In genomic region chr12:28191018-28191595, GRCh38 we compare ENCODE assay signal across 8 cellular contexts. TPM values are rescaled to one million over a fixed set of nuclear protein-coding genes. Genes with fewer than 3 reads are reported as not detected.
DNase-seq lines count a peak whose midpoint lies in the region; ATAC-seq and TF ChIP-seq lines count a peak whose summit lies in the region.

No MANE protein-coding gene starts in this region.

- no peaks in the 10 kb centered on the region for H3K9me3 ChIP-seq in neuronal stem cell (replicated peaks in 1 of 2; ENCODE audit: control insufficient read depth in 2 of 2, insufficient read depth in 1 of 2, low read depth in 1 of 2, low read length in 2 of 2)

- no peak overlapping the region for H3K14ac ChIP-seq in neuronal stem cell (ENCODE audit: low read length)

- H3K4me3 ChIP-seq in LNCaP clone FGC (ENCODE audit: low read depth, low read length) (peak overlapping the region; percentile 87), neuronal stem cell (ENCODE audit: low read length in 2 of 2) (peak overlapping the region; percentile 67 to 95)

- no peak overlapping the region for H2BK15ac ChIP-seq in neuronal stem cell (ENCODE audit: low read length)

- no peak overlapping the region for H4K8ac ChIP-seq in neuronal stem cell (ENCODE audit: low read depth, low read length)

- H2BK12ac ChIP-seq in neuronal stem cell (ENCODE audit: low read length) = no peak overlapping the region

- H3K4me2 ChIP-seq in neuronal stem cell (ENCODE audit: insufficient read depth, low read length, poor library complexity, severe bottlenecking) = peak overlapping the region; percentile 70

- no peaks in the 10 kb centered on the region for H3K36me3 ChIP-seq in neuronal stem cell (replicated peaks in 1 of 2; ENCODE audit: control insufficient read depth in 2 of 2, insufficient read depth in 2 of 2, low read length in 2 of 2)

- peaks cover 4% of the 10 kb centered on the region for H3K79me1 ChIP-seq in neuronal stem cell (ENCODE audit: low read depth, low read length)

- peak overlapping the region; percentile 94 for H2BK5ac ChIP-seq in neuronal stem cell (ENCODE audit: low read length)

- peak overlapping the region; percentile 98 for H3K9ac ChIP-seq in neuronal stem cell (ENCODE audit: low read depth, low read length, poor library complexity)

- no peak overlapping the region for H3K4ac ChIP-seq in neuronal stem cell (ENCODE audit: low read length)

- peak; percentile 6 for ATAC-seq in GM21360 (IDR thresholded peaks at IDR 0.05; ENCODE audit: unreplicated experiment)

- no peak overlapping the region for H3K18ac ChIP-seq in neuronal stem cell (ENCODE audit: low read length)

- H2AFZ ChIP-seq in neuronal stem cell (ENCODE audit: low read length) = peak overlapping the region; percentile 97

- H3K27ac ChIP-seq in C4-2B = peak overlapping the region; percentile 89
- no peak overlapping the region for H3K27ac ChIP-seq in neuronal stem cell (replicated peaks; ENCODE audit: low read length)

- H3K4me1 ChIP-seq in neuronal stem cell (ENCODE audit: control insufficient read depth in 2 of 2, insufficient read depth in 1 of 2, low read depth in 1 of 2, low read length in 2 of 2) = peaks cover 0 to 5% of the 10 kb centered on the region in 2 donors

- H2AK5ac ChIP-seq in neuronal stem cell (ENCODE audit: low read depth, low read length) = no peak overlapping the region

- no peak for DNase-seq in LNCaP clone FGC (ENCODE audit: low read depth)
- peak; percentile 61 for DNase-seq in activated CD8-positive, alpha-beta memory T cell treated with anti-CD3 and anti-CD28 coated beads, Interleukin-2, amount 50 U/mL, for 48 hours
- DNase-seq in fibroblast of peridontal ligament (ENCODE audit: extremely low read depth) = peak; percentile 91
- no peak for DNase-seq in neuronal stem cell (ENCODE audit: low spot score)
- no peak for DNase-seq in H4 (ENCODE audit: low spot score)
- DNase-seq in NCI-H187 (lab: John Stamatoyannopoulos, UW) = no peak

- H3K27me3 ChIP-seq in neuronal stem cell (ENCODE audit: control insufficient read depth in 3 of 3, insufficient read depth in 3 of 3, low read depth in 1 of 3, low read length in 3 of 3) = no peaks in the 10 kb centered on the region

- no CpG with 5 or more reads among the region's 14 CpGs for WGBS in neuronal stem cell (ENCODE audit: extremely low coverage in 2 of 2, insufficient read length in 2 of 2, insufficient replicate concordance in 1 of 2), 2 donors

- TF ChIP-seq CTCF in C4-2B (conservative IDR thresholded peaks at IDR 0.05) (no peak), LNCaP clone FGC (IDR thresholded peaks at IDR 0.05; ENCODE audit: control insufficient read depth, extremely low read depth, insufficient read depth) (no peak)

- H3K23ac ChIP-seq in neuronal stem cell (ENCODE audit: low read depth, low read length, poor library complexity) = no peak overlapping the region

- H4K91ac ChIP-seq in neuronal stem cell (ENCODE audit: low read depth, low read length, poor library complexity) = no peak overlapping the region

- H2BK120ac ChIP-seq in neuronal stem cell (ENCODE audit: low read depth, low read length) = no peak overlapping the region

RNA-seq across cellular contexts. Expression of gene CCDC91, which starts 0.9 kb away (rescaled TPM):
- polyA plus RNA-seq in neuronal stem cell (2013, experiment 1 of 2) = 30.9 TPM
- 35.1 TPM for polyA plus RNA-seq in neuronal stem cell (2013, experiment 2 of 2)
- 11.9 and 13.7 TPM in 2 replicates for total RNA-seq in H4 (2014; rRNA removed; shearing (Covaris generic))

Comparison
In these comparisons a context has a peak if more than half of its experiments do, and no peak if none do; other contexts are left out.
1. DNase-seq: peak in activated CD8-positive, alpha-beta memory T cell treated with anti-CD3 and anti-CD28 coated beads, Interleukin-2, amount 50 U/mL, for 48 hours (single experiment) and fibroblast of peridontal ligament (single experiment); none in LNCaP clone FGC (single experiment), neuronal stem cell (single experiment), H4 (single experiment) and NCI-H187 (0 of 2).